In genomic region chr12:56965997-56966642, GRCh38 we compare ENCODE assay signal across 14 cellular contexts. TPM values are rescaled to one million over a fixed set of nuclear protein-coding genes. Genes with fewer than 3 reads are reported as not detected.
"Had no signal": no experiment of that assay in that cellular context is flagged by ENCODE, and none has a peak within 500 bp of the region (broad histone marks: within the 10 kb centered on the region; RNA-seq: fewer than 3 reads in every experiment).

No MANE protein-coding gene starts in this region.

RNA-seq across cellular contexts. Expression of gene SDR9C7, which starts 31.9 kb away (rescaled TPM):
- total RNA-seq: dermis microvascular lymphatic vessel endothelial cell; fibroblast of villous mesenchyme; liver; mucosa of descending colon; naive thymus-derived CD8-positive, alpha-beta T cell; osteoblast; right lobe of liver; thyroid gland had no signal
- polyA plus RNA-seq: liver; naive thymus-derived CD8-positive, alpha-beta T cell had no signal

RNA-seq across cellular contexts. Expression of gene TAC3, which starts 50.2 kb away (rescaled TPM):
- total RNA-seq: dermis microvascular lymphatic vessel endothelial cell; esophagus mucosa; gastrocnemius medialis; heart right ventricle; liver; naive thymus-derived CD8-positive, alpha-beta T cell; osteoblast; psoas muscle; right lobe of liver; suprapubic skin; thyroid gland; uterus had no signal
- polyA plus RNA-seq: heart right ventricle; liver; naive thymus-derived CD8-positive, alpha-beta T cell had no signal
